Comparison of ENCODE assay signal across 8 cellular contexts in the genomic region with DNA sequence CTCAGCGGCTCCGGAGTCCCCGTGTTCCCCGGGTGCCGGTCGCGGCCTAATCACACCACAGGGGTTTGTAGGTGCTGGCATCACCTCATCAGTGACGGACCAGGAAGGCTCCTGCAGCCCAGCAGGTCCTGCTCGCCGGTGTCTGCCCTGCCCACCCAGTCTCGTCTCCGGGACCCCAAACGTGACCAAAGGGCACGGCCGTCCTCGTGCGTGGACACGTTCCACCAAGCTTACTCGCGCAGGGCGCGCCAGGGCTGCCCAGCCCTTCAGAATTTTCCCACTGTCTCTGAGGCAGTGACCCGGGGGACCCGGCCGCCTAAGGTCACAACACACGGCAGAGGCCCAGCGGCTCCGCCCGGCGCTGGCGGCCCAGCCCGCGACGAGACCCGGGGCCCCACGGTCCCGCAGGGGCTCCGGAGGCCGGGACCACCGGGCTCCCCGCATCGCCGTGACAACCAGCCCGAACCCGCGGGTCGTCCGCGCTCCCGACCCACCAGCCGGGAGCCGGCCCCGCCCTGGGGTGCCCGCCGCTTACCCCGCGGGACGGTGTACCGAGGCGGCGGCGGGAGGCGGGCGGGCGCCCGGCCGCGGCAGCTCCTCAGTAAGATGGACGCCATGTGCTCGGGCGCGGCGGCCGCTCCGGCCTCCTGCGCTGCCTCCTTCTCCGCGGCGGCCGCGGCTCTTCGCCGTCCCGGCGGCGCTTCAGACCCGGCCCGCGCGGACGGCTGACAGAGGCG. TPM values are rescaled to one million over a fixed set of nuclear protein-coding genes. Genes with fewer than 3 reads are reported as not detected.
A peak's percentile ranks its signal among the peaks of the same experiment; 100 is the strongest.
DNase-seq lines count a peak whose midpoint lies in the region; ATAC-seq and TF ChIP-seq lines count a peak whose summit lies in the region.

No MANE protein-coding gene starts in this region.

- H3K27me3 ChIP-seq in Panc1 (ENCODE audit: control insufficient read depth, insufficient read depth, low read length) = no peaks in the 10 kb centered on the region
- no peaks in the 10 kb centered on the region for H3K27me3 ChIP-seq in lower lobe of right lung (ENCODE audit: low read depth)
- no peaks in the 10 kb centered on the region for H3K27me3 ChIP-seq in tibial artery

- intact Hi-C loops in Panc1 (cut with micrococcal nuclease; ENCODE audit: unreplicated experiment) = no loop called here
- intact Hi-C loops in lower lobe of right lung (cut with DNase I) = no loop called here
- intact Hi-C loops in tibial artery (cut with DNase I; ENCODE audit: low total_unique reads) = loop anchor here (10.0 kb wide), 1 partner anchor 49 kb away; no protein-coding TSS in a partner anchor

- BruUV-seq in Panc1 (replicated peaks; lab: Mats Ljungman, UMichigan) = no TSS peak

- H3K4me1 ChIP-seq in Panc1 (ENCODE audit: control insufficient read depth, insufficient read depth, low read length) (peaks cover 15% of the 10 kb centered on the region), lower lobe of right lung (peaks cover 37% of the 10 kb centered on the region), tibial artery (peaks cover 9 to 34% (median 19%) of the 10 kb centered on the region in 4 donors)

- H3K27me3 Mint-ChIP-seq in central memory CD8-positive, alpha-beta T cell = no peaks in the 10 kb centered on the region

- H3K4me3 ChIP-seq in Panc1 (ENCODE audit: low read depth in 2 of 2, low read length in 2 of 2) (peak overlapping the region; percentile 75 to 78), lower lobe of right lung (peak overlapping the region; percentile 96), tibial artery (peak overlapping the region; percentile 65 to 69)

- H3K27ac ChIP-seq in Panc1 (ENCODE audit: low read length) = peak overlapping the region; percentile 83
- peak overlapping the region; percentile 84 for H3K27ac ChIP-seq in lower lobe of right lung
- H3K27ac ChIP-seq in tibial artery = peak overlapping the region; percentile 65 to 77

- H3K9me3 Mint-ChIP-seq in central memory CD8-positive, alpha-beta T cell = no peaks in the 10 kb centered on the region

- POLR2A ChIA-PET in Panc1 (lab: Charles Lee) = interaction anchor here (0.6 kb wide), 1 partner anchor 155 kb away, joined by 3 read pairs; no protein-coding TSS in a partner anchor

- peaks cover 2% of the 10 kb centered on the region for H3K36me3 Mint-ChIP-seq in central memory CD8-positive, alpha-beta T cell (ENCODE audit: insufficient read depth)

- H3K36me3 ChIP-seq in Panc1 (ENCODE audit: control insufficient read depth, insufficient read depth, low read length) (peaks cover 5% of the 10 kb centered on the region), lower lobe of right lung (no peaks in the 10 kb centered on the region), tibial artery (no peaks in the 10 kb centered on the region)

- ATAC-seq in GM18517 (IDR thresholded peaks at IDR 0.05; ENCODE audit: unreplicated experiment) = peak; percentile 25
- peak; percentile 21 for ATAC-seq in HG02588 (IDR thresholded peaks at IDR 0.05; ENCODE audit: unreplicated experiment)
- peak; percentile 57 for ATAC-seq in Panc1
- ATAC-seq in central memory CD8-positive, alpha-beta T cell (replicated peaks; ENCODE audit: extremely low read depth, poor library complexity, severe bottlenecking) = peak; percentile 25
- ATAC-seq in lower lobe of right lung = peak; percentile 35 to 53

- peak overlapping the region; percentile 78 for H3K4me3 Mint-ChIP-seq in central memory CD8-positive, alpha-beta T cell

- H3K9me3 ChIP-seq in Panc1 (ENCODE audit: control insufficient read depth, insufficient read depth, low read depth, low read length) (no peaks in the 10 kb centered on the region), lower lobe of right lung (no peaks in the 10 kb centered on the region), tibial artery (no peaks in the 10 kb centered on the region)

- in situ Hi-C loops in Panc1 (cut with HindIII; ENCODE audit: low pct_unique_long_range_greater_than_20kb, low sequenced_read_pairs) = no loop called here
- in situ Hi-C loops in KBM-7 (cut with MboI; ENCODE audit: low pct_unique_long_range_greater_than_20kb, low sequenced_read_pairs) = no loop called here

- H3K4me1 Mint-ChIP-seq in central memory CD8-positive, alpha-beta T cell = peaks cover 32% of the 10 kb centered on the region

- CTCF ChIA-PET in Panc1 (lab: Charles Lee) = no interaction called here

- TF ChIP-seq CTCF in Panc1 (IDR thresholded peaks at IDR 0.05) (no peak), lower lobe of right lung (IDR thresholded peaks at IDR 0.05) (no peak), tibial artery (IDR thresholded peaks at IDR 0.05) (no peak)

- DNase-seq in Panc1 (ENCODE audit: low read depth, low spot score) (no peak), lower lobe of right lung (peak; percentile 60), tibial artery (no peak), KBM-7 (no peak), NCI-H2107 (lab: John Stamatoyannopoulos, UW) (no peak)
- no peak for DNase-seq in central memory CD8-positive, alpha-beta T cell (ENCODE audit: low spot score in 2 of 2)

- no peak overlapping the region for H3K27ac Mint-ChIP-seq in central memory CD8-positive, alpha-beta T cell (ENCODE audit: low read depth)

RNA-seq across cellular contexts. Expression of gene LETM1, which starts 0.5 kb away (rescaled TPM):
- 67.6 TPM for total RNA-seq in Panc1 (2021; ENCODE audit: unreplicated experiment)
- polyA plus RNA-seq in Panc1 (2012; ENCODE audit: insufficient read length) = 54.8 TPM
- 33.6 TPM for total RNA-seq in lower lobe of right lung

RNA-seq across cellular contexts. Expression of gene NSD2, which starts 15.7 kb away (rescaled TPM):
- total RNA-seq in Panc1 (2021; ENCODE audit: unreplicated experiment) (116 TPM), lower lobe of right lung (52.9 TPM)
- 59.7 TPM for polyA plus RNA-seq in Panc1 (2012; ENCODE audit: insufficient read length)
